In the genomic region with DNA sequence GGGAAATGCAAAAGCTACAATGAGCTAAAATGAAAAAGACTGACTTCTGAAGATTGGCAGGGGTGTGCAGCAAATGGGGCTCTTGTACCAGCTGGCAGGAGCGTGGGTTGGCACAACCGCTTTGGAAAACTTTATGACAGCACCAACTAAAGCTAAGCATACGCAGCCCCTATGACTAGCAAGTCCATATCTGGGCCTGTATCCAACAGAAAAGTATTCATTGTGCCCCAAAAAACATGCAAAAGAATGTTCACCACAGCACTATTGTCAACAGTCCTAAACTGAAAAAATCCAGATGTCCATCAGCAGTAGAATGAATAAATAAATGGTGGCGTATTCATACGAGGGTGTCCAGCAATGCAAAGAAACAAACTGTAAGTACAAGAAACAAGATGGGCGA, we compare ENCODE assay signal across 24 cellular contexts. TPM values are rescaled to one million over a fixed set of nuclear protein-coding genes. Genes with fewer than 3 reads are reported as not detected.
DNase-seq lines count a peak whose midpoint lies in the region; ATAC-seq and TF ChIP-seq lines count a peak whose summit lies in the region.
"Had no signal": no experiment of that assay in that cellular context is flagged by ENCODE, and none has a peak within 500 bp of the region (broad histone marks: within the 10 kb centered on the region; RNA-seq: fewer than 3 reads in every experiment).

No MANE protein-coding gene starts in this region.

- peak; percentile 50 for DNase-seq in AG08396 (ENCODE audit: low spot score)
- peak; percentile 18 for DNase-seq in SK-N-SH
- DNase-seq in fibroblast of lung (ENCODE audit: low read depth in 2 of 2) = peak; percentile 65 to 82
- DNase-seq in osteoblast (ENCODE audit: insufficient read length, low spot score, missing footprints) = no peak
- no peak for DNase-seq in CD1c-positive myeloid dendritic cell (ENCODE audit: extremely low spot score)
- no peak for DNase-seq in adrenal gland
- DNase-seq: activated CD4-positive, alpha-beta T cell treated with anti-CD3 and anti-CD28 coated beads, Interleukin-2, amount 10 ng/mL, durations not matched to agents 7 days and 5 days; activated naive CD4-positive, alpha-beta T cell treated with Interleukin-2 at 50 U/mL for 16 hours; activated T-cell treated with anti-CD3 and anti-CD28 coated beads for 4 hours; CD4-positive, alpha-beta T cell; dermis blood vessel endothelial cell; glutamatergic neuron; KG1; NCI-H1092 treated with DMSO at 0.1 percent for 48 hours; NCI-H2081; NCI-H510A; nephron progenitor cell; psoas muscle had no signal

- TF ChIP-seq RAD21 in SK-N-SH (IDR thresholded peaks at IDR 0.05; ENCODE audit: low read length) = no peak

- CTCF ChIA-PET in SK-N-SH (lab: Yijun Ruan, JAX) = interaction anchor here (1.0 to 15.7 kb wide), 6 partner anchors 22 to 167 kb away, joined by 3 to 353 read pairs (median 66); partner anchors contain the start of genes ITGA3 and PDK2

- ATAC-seq in HG03571 (IDR thresholded peaks at IDR 0.05; ENCODE audit: unreplicated experiment) = no peak
- no peak for ATAC-seq in GM18502 (IDR thresholded peaks at IDR 0.05; ENCODE audit: poor library complexity, unreplicated experiment)
- ATAC-seq: psoas muscle had no signal

- H2AFZ ChIP-seq in SK-N-SH (ENCODE audit: low read depth) (no peak overlapping the region), fibroblast of lung (ENCODE audit: low read length) (no peak overlapping the region), osteoblast (ENCODE audit: low read length) (peak overlapping the region; percentile 44)

- 34% methylated on average over 6 of the region's 6 CpGs for WGBS in SK-N-SH (ENCODE audit: low lambda C conversion rate)
- WGBS in adrenal gland, 4 donors = 81 to 88% (median 85%) methylated on average over 6 of the region's 6 CpGs

- H3K36me3 ChIP-seq in SK-N-SH (replicated peaks in 1 of 2; ENCODE audit: control insufficient read depth in 1 of 2, insufficient read depth in 2 of 2, low read length in 1 of 2) (no peaks in the 10 kb centered on the region), fibroblast of lung (ENCODE audit: control insufficient read depth, insufficient read depth, low read length) (no peaks in the 10 kb centered on the region), osteoblast (ENCODE audit: insufficient read depth, low read length) (no peaks in the 10 kb centered on the region), adrenal gland (replicated peaks in 1 of 2) (no peaks in the 10 kb centered on the region)
- H3K36me3 ChIP-seq: lower lobe of right lung, tibial nerve had no signal

- no peaks in the 10 kb centered on the region for H3K9me2 ChIP-seq in SK-N-SH

- peak overlapping the region; percentile 57 to 71; a peak in 3 of 4 replicates for H3K27ac ChIP-seq in SK-N-SH (ENCODE audit: low read depth in 2 of 2, low read length in 1 of 2)
- H3K27ac ChIP-seq in fibroblast of lung (ENCODE audit: insufficient read depth, low read length) = no peak overlapping the region
- H3K27ac ChIP-seq in osteoblast (ENCODE audit: low read depth, low read length) = peak overlapping the region; percentile 54
- no peak overlapping the region for H3K27ac ChIP-seq in adrenal gland
- H3K27ac ChIP-seq: lower lobe of right lung, psoas muscle had no signal

- H4K20me1 ChIP-seq in SK-N-SH (ENCODE audit: insufficient read depth) = no peaks in the 10 kb centered on the region
- H4K20me1 ChIP-seq in fibroblast of lung (ENCODE audit: control insufficient read depth, extremely low read depth, insufficient read depth, low read length) = no peaks in the 10 kb centered on the region
- H4K20me1 ChIP-seq in osteoblast (ENCODE audit: insufficient read depth, low read length) = no peaks in the 10 kb centered on the region

- intact Hi-C loops in adrenal gland (cut with DNase I) = no loop called here

- H3F3A ChIP-seq in SK-N-SH (replicated peaks; ENCODE audit: insufficient read depth) = peaks cover 33% of the 10 kb centered on the region

- POLR2A ChIA-PET in SK-N-SH (lab: Yijun Ruan, JAX) = no interaction called here

- peak overlapping the region; percentile 25; the same call in 1 of the 2 replicates for H3K4me2 ChIP-seq in SK-N-SH
- peak overlapping the region; percentile 69 for H3K4me2 ChIP-seq in fibroblast of lung (ENCODE audit: extremely low read depth, insufficient read depth, low read length)
- peak overlapping the region; percentile 76 for H3K4me2 ChIP-seq in osteoblast (ENCODE audit: insufficient read depth, low read length)

- H3K9me3 ChIP-seq in SK-N-SH (no peaks in the 10 kb centered on the region), fibroblast of lung (ENCODE audit: control insufficient read depth, insufficient read depth, low read depth, low read length) (no peaks in the 10 kb centered on the region), osteoblast (ENCODE audit: low read depth, low read length) (no peaks in the 10 kb centered on the region), adrenal gland (replicated peaks in 1 of 3) (no peaks in the 10 kb centered on the region)
- H3K9me3 ChIP-seq: body of pancreas, lower lobe of right lung, psoas muscle, tibial nerve had no signal

- no peak for TF ChIP-seq POLR2A in adrenal gland (IDR thresholded peaks at IDR 0.05)

- H3K27me3 ChIP-seq in SK-N-SH (ENCODE audit: insufficient read depth) = no peaks in the 10 kb centered on the region
- H3K27me3 ChIP-seq in fibroblast of lung (ENCODE audit: control insufficient read depth, insufficient read depth, low read length) = no peaks in the 10 kb centered on the region
- no peaks in the 10 kb centered on the region for H3K27me3 ChIP-seq in osteoblast (ENCODE audit: insufficient read depth, low read length)
- H3K27me3 ChIP-seq in adrenal gland = no peaks in the 10 kb centered on the region
- H3K27me3 ChIP-seq: body of pancreas, tibial nerve had no signal

- H3K9ac ChIP-seq in SK-N-SH (no peak overlapping the region), fibroblast of lung (ENCODE audit: insufficient read depth, low read length) (no peak overlapping the region)

- no peak for TF ChIP-seq CTCF in SK-N-SH (IDR thresholded peaks at IDR 0.05)
- TF ChIP-seq CTCF in fibroblast of lung (conservative IDR thresholded peaks at IDR 0.05 in 1 of 2, IDR thresholded peaks at IDR 0.05 in 1 of 2; ENCODE audit: low read depth in 1 of 2, low read length in 2 of 2) = no peak
- TF ChIP-seq CTCF in osteoblast (IDR thresholded peaks at IDR 0.05; ENCODE audit: extremely low read depth, low read depth, low read length) = no peak
- TF ChIP-seq CTCF in adrenal gland (IDR thresholded peaks at IDR 0.05) = no peak

- H3K4me1 ChIP-seq in SK-N-SH (ENCODE audit: control insufficient read depth in 1 of 2, insufficient read depth in 2 of 2, low read depth in 1 of 2, low read length in 1 of 2) = peaks cover 11 to 49% of the 10 kb centered on the region in 2 experiments; a peak in 3 of 4 replicates
- peaks cover 39% of the 10 kb centered on the region for H3K4me1 ChIP-seq in fibroblast of lung (ENCODE audit: control insufficient read depth, extremely low read depth, insufficient read depth, low read length)
- peaks cover 40% of the 10 kb centered on the region for H3K4me1 ChIP-seq in osteoblast (ENCODE audit: insufficient read depth, low read length)
- H3K4me1 ChIP-seq in adrenal gland (replicated peaks in 1 of 2) = peaks cover 23 to 29% of the 10 kb centered on the region in 2 donors
- H3K4me1 ChIP-seq: psoas muscle had no signal

- peak; percentile 57 to 94; a peak in 3 of 4 replicates for TF ChIP-seq EP300 in SK-N-SH (IDR thresholded peaks at IDR 0.05; ENCODE audit: borderline replicate concordance in 1 of 2, low read depth in 1 of 2, low read length in 1 of 2)

- H3K4me3 ChIP-seq in SK-N-SH (ENCODE audit: low read depth in 2 of 2, low read length in 1 of 2) = no peak overlapping the region
- H3K4me3 ChIP-seq in fibroblast of lung (replicated peaks in 1 of 4; ENCODE audit: control extremely low read depth in 1 of 4, insufficient read depth in 1 of 4, low read depth in 3 of 4, low read length in 4 of 4) = no peak overlapping the region
- peak overlapping the region; percentile 49 for H3K4me3 ChIP-seq in osteoblast (ENCODE audit: insufficient read depth, low read length)
- no peak overlapping the region for H3K4me3 ChIP-seq in adrenal gland
- H3K4me3 ChIP-seq: body of pancreas, lower lobe of right lung, psoas muscle had no signal

- H3K79me2 ChIP-seq in SK-N-SH (ENCODE audit: insufficient read depth) = no peaks in the 10 kb centered on the region
- no peaks in the 10 kb centered on the region for H3K79me2 ChIP-seq in fibroblast of lung (ENCODE audit: control insufficient read depth, insufficient read depth, low read length)
- H3K79me2 ChIP-seq in osteoblast (ENCODE audit: insufficient read depth, low read length) = no peaks in the 10 kb centered on the region

TF ChIP-seq in SK-N-SH, 30 proteins besides CTCF, POLR2A, EP300 and RAD21 (continues in another document):
- TF ChIP-seq MEF2A (IDR thresholded peaks at IDR 0.05; ENCODE audit: borderline replicate concordance, low read depth) = no peak; the same call in 1 of the 2 replicates
- no peak for TF ChIP-seq USF2 (IDR thresholded peaks at IDR 0.05; ENCODE audit: borderline replicate concordance, low read depth, low read length)
- peak; percentile 86 for TF ChIP-seq JUND (IDR thresholded peaks at IDR 0.05)

RNA-seq across cellular contexts. Expression of gene ITGA3, which starts 22.6 kb away (rescaled TPM):
- 543 and 766 TPM in 2 replicates for polyA plus RNA-seq in SK-N-SH (2012; rRNA removed)
- 239 and 423 TPM in 2 replicates for polyA plus RNA-seq in SK-N-SH (2012; cell fraction: cytosol; rRNA removed)
- 1,445 and 1,576 TPM in 2 replicates for polyA plus RNA-seq in SK-N-SH (2012; cell fraction: nucleus; rRNA removed)
- 89.1 and 269 TPM in 2 replicates for total RNA-seq in fibroblast of lung
- 67.3 and 76.6 TPM in 2 replicates for polyA plus RNA-seq in fibroblast of lung
- polyA plus RNA-seq in fibroblast of lung (2012) = 120 and 129 TPM in 2 replicates
- polyA minus RNA-seq in fibroblast of lung (ENCODE audit: low replicate concordance) = 307 and 449 TPM in 2 replicates
- total RNA-seq in osteoblast = 73.4 and 81.4 TPM in 2 replicates
- total RNA-seq in adrenal gland = 100 to 1,000 TPM in 7 of 8 donors, 10 to 100 TPM in 1; 31.4 to 206 (median 134) TPM
- polyA plus RNA-seq in adrenal gland = 100 to 1,000 TPM in 2 of 3 donors, 10 to 100 TPM in 1; 20.9 to 164 (median 116) TPM

RNA-seq across cellular contexts. Expression of gene DLX3, which starts 38.3 kb away (rescaled TPM):
- not detected in 2 replicates for polyA plus RNA-seq in SK-N-SH (2012; rRNA removed)
- not detected in 2 replicates for polyA plus RNA-seq in SK-N-SH (2012; cell fraction: cytosol; rRNA removed)
- polyA plus RNA-seq in SK-N-SH (2012; cell fraction: nucleus; rRNA removed) = not detected in 2 replicates
- not detected in 2 replicates for total RNA-seq in fibroblast of lung
- not detected in 2 replicates for polyA plus RNA-seq in fibroblast of lung
- not detected in 2 replicates for polyA plus RNA-seq in fibroblast of lung (2012)
- polyA minus RNA-seq in fibroblast of lung (ENCODE audit: low replicate concordance) = not detected in 2 replicates
- 0.59 and 1.1 TPM in 2 replicates for total RNA-seq in osteoblast
- under 1 TPM in 5 of 8 donors, not detected in 3; 0.36 to 0.83 (median 0.49) TPM for total RNA-seq in adrenal gland
- polyA plus RNA-seq in adrenal gland = under 1 TPM; 0.07 to 0.24 (median 0.13) TPM
- total RNA-seq: activated CD4-positive, alpha-beta T cell treated with anti-CD3 and anti-CD28 coated beads, Interleukin-2, amount 10 ng/mL, durations not matched to agents 7 days and 5 days; body of pancreas; CD4-positive, alpha-beta T cell; dermis blood vessel endothelial cell; epithelial cell of proximal tubule; psoas muscle had no signal

Comparison
In these comparisons a context has a peak if more than half of its experiments do, and no peak if none do; other contexts are left out.
1. DNase-seq: peak in AG08396 (single experiment), SK-N-SH (single experiment) and fibroblast of lung (2 of 2); none in osteoblast (single experiment), CD1c-positive myeloid dendritic cell (single experiment) and adrenal gland (0 of 7).
2. H3K27ac ChIP-seq: peak in SK-N-SH (2 of 2) and osteoblast (single experiment); none in fibroblast of lung (single experiment) and adrenal gland (0 of 5).
3. H3K4me2 ChIP-seq: peak in every context shown above with its lines; median percentile 76 in osteoblast; 69 in fibroblast of lung; 25 in SK-N-SH.